ENCODE assay signal across 8 cellular contexts in the genomic region with DNA sequence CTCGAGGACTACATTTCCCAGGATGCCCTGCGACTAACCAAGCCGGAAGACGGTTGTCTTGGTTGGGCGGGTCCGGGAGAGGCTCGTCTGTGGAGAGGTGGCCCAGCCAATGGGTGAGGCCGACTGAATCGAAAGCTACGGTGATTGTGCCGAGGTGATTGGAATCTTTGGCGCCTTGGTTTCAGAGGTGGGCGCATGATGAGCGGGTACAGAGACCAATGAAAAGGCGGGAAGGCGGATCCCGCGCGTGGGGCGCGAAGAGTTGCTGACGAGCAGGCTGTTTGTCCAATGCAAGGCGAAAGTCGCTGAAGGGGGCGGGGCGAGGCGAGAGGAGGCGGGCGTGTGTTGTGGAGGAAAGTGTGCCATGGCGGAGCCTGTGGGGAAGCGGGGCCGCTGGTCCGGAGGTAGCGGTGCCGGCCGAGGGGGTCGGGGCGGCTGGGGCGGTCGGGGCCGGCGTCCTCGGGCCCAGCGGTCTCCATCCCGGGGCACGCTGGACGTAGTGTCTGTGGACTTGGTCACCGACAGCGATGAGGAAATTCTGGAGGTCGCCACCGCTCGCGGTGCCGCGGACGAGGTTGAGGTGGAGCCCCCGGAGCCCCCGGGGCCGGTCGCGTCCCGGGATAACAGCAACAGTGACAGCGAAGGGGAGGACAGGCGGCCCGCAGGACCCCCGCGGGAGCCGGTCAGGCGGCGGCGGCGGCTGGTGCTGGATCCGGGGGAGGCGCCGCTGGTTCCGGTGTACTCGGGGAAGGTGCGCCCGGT. TPM values are rescaled to one million over a fixed set of nuclear protein-coding genes. Genes with fewer than 3 reads are reported as not detected.
DNase-seq lines count a peak whose midpoint lies in the region; ATAC-seq and TF ChIP-seq lines count a peak whose summit lies in the region.

NFATC2IP (plus strand) TSS at position 290 of the 762 bp plus-strand sequence; CDS start at position 365, 75 bp downstream.

- peak; percentile 90 for ATAC-seq in HG03442 (IDR thresholded peaks at IDR 0.05; ENCODE audit: unreplicated experiment)
- ATAC-seq in activated CD4-positive, alpha-beta T cell treated with anti-CD3 and anti-CD28 coated beads for 36 hours, result peak; percentile 98

- H3K27me3 Mint-ChIP-seq in activated CD4-positive, alpha-beta T cell treated with anti-CD3 and anti-CD28 coated beads for 36 hours, result no peaks in the 10 kb centered on the region

- H3K36me3 Mint-ChIP-seq in activated CD4-positive, alpha-beta T cell treated with anti-CD3 and anti-CD28 coated beads for 36 hours (ENCODE audit: low read depth), result peaks cover 30% of the 10 kb centered on the region

- H3K4me1 Mint-ChIP-seq in activated CD4-positive, alpha-beta T cell treated with anti-CD3 and anti-CD28 coated beads for 36 hours, result peaks cover 24% of the 10 kb centered on the region

- POLR2A ChIA-PET in activated CD4-positive, alpha-beta T cell treated with anti-CD3 and anti-CD28 coated beads for 36 hours (lab: Charles Lee), result interaction anchor here (0.6 to 1.0 kb wide), 3 partner anchors 104 to 128 kb away, joined by 3 read pairs; partner anchors contain the start of genes ATXN2L and TUFM

- H3K4me3 ChIP-seq in choroid plexus epithelial cell (ENCODE audit: low read depth, low read length) (peak within 1 kb of the TSS; percentile 85), kidney epithelial cell (ENCODE audit: low read depth, low read length) (peak within 1 kb of the TSS; percentile 73)

- TF ChIP-seq CTCF in choroid plexus epithelial cell (conservative IDR thresholded peaks at IDR 0.05; ENCODE audit: low read depth, low read length), result no peak
- TF ChIP-seq CTCF in kidney epithelial cell (IDR thresholded peaks at IDR 0.05; ENCODE audit: insufficient read depth, low read length, poor library complexity, severe bottlenecking), result no peak

- H3K27ac Mint-ChIP-seq in activated CD4-positive, alpha-beta T cell treated with anti-CD3 and anti-CD28 coated beads for 36 hours, result peak within 1 kb of the TSS; percentile 89

- H3K4me3 Mint-ChIP-seq in activated CD4-positive, alpha-beta T cell treated with anti-CD3 and anti-CD28 coated beads for 36 hours, result peak within 1 kb of the TSS; percentile 98

- H3K27me3 ChIP-seq in kidney epithelial cell (ENCODE audit: control insufficient read depth, insufficient read depth, low read length), result no peaks in the 10 kb centered on the region

- CTCF ChIA-PET in activated CD4-positive, alpha-beta T cell treated with anti-CD3 and anti-CD28 coated beads for 36 hours (lab: Charles Lee), result interaction anchor here (0.7 to 1.0 kb wide), 3 partner anchors 14 to 135 kb away, joined by 3 read pairs; no protein-coding TSS in a partner anchor

- intact Hi-C loops in activated CD4-positive, alpha-beta T cell treated with anti-CD3 and anti-CD28 coated beads for 36 hours (cut with DNase I, micrococcal nuclease), result loop anchor here (1.0 to 5.0 kb wide), 11 partner anchors 15 to 912 kb away; partner anchors contain the start of genes SH2B1 (in 2 of the 2), TUFM (in 2 of the 2), ATXN2L (in 1 of the 2) and CDIPT (in 1 of the 2)

- DNase-seq in Ammon's horn (ENCODE audit: low spot score) (peak; percentile 100), GM19238 (ENCODE audit: insufficient read length, low spot score) (peak; percentile 97), NCI-H524 (lab: John Stamatoyannopoulos, UW) (peak; percentile 99 to 100), choroid plexus epithelial cell (ENCODE audit: low read depth) (peak; percentile 100), kidney epithelial cell (ENCODE audit: low read depth) (peak; percentile 99)
- peak; percentile 100 for DNase-seq in activated CD4-positive, alpha-beta T cell treated with anti-CD3 and anti-CD28 coated beads for 36 hours
- DNase-seq in stimulated activated CD4-positive, alpha-beta T cell treated with anti-CD3 and anti-CD28 coated beads, Interleukin-15, amount 100 ng/mL, for 48 hours (ENCODE audit: low read depth in 2 of 2), result peak; percentile 99 to 100

- no peaks in the 10 kb centered on the region for H3K9me3 Mint-ChIP-seq in activated CD4-positive, alpha-beta T cell treated with anti-CD3 and anti-CD28 coated beads for 36 hours (ENCODE audit: low read depth)

- H3K36me3 ChIP-seq in kidney epithelial cell (ENCODE audit: control insufficient read depth, insufficient read depth, low read length), result no peaks in the 10 kb centered on the region

RNA-seq across cellular contexts. Expression of gene NFATC2IP, which starts in this region (rescaled TPM):
- total RNA-seq in activated CD4-positive, alpha-beta T cell treated with anti-CD3 and anti-CD28 coated beads for 36 hours, result 10 to 100 TPM; 69.2 to 72.7 TPM
- 18.4 and 20.8 TPM in 2 replicates for total RNA-seq in kidney epithelial cell

Comparison
In these comparisons a context has a peak if more than half of its experiments do, and no peak if none do; other contexts are left out.
1. Peak in every context shown above with its lines: DNase-seq, ATAC-seq and H3K4me3 ChIP-seq.